Comparison of ENCODE assay signal across 8 cellular contexts in the genomic region with DNA sequence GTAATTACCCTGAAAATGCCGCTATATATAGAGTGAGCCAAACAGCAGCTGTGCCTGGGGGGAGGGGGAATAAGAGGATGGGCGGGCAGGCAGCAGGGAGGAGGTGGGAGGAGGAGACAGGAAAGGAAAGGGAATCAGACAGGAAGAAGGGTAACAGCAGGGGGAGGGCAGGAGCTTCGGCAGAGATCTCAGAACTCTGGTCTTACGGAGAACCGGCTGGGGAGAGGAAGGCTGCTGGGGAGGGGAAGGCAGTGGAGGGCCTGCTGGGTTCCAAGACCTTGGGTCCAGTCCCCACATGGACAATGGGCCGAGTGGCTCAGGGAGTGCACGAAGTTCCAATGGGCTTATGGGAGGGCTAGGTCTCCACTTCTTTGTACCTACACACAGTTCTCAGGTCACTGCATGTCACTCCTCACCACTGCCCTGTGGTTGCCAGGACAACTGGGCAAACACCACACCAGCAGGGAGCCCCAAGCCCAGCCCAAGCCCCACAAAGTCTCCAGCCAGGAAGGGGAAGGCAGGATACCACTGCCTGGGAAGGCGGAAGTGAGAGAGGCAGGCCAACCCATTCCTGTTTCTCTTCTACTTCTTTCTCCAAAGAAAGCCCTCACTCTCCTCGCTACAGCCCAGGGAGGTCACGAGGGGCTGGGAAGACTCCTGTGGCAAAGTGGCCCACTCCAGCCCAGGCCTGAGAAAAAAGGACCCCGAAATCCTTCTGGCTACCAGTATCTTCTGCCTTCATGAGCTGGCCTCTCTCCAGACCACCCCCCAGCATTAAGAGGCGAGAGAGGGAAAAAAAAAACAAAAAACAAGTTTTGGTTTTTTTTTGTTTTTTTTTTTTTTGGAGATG. TPM values are rescaled to one million over a fixed set of nuclear protein-coding genes. Genes with fewer than 3 reads are reported as not detected.
DNase-seq lines count a peak whose midpoint lies in the region; ATAC-seq and TF ChIP-seq lines count a peak whose summit lies in the region.

No MANE protein-coding gene starts in this region.

- H3K4me3 ChIP-seq in BLaER1 treated with 17β-estradiol and CSF1 and Interleukin-3, amounts not matched to agents 10 nM and 100 nM, result peak overlapping the region; percentile 37 to 67 (median 54); a peak in 19 of 20 replicates
- H3K4me3 ChIP-seq in astrocyte of the spinal cord (ENCODE audit: low read depth, low read length), result peak overlapping the region; percentile 31

- TF ChIP-seq CTCF in astrocyte of the spinal cord (IDR thresholded peaks at IDR 0.05; ENCODE audit: low read depth, low read length), result peak; percentile 24

- in situ Hi-C loops in astrocyte of the spinal cord (cut with HindIII; ENCODE audit: low sequenced_read_pairs), result no loop called here

- DNase-seq in NCI-H774 (lab: John Stamatoyannopoulos, UW) (peak; percentile 81), astrocyte of the spinal cord (ENCODE audit: low read depth, low spot score) (peak; percentile 95), hippocampal formation (lab: John Stamatoyannopoulos, UW) (peak; percentile 61 to 78), pulmonary artery endothelial cell (ENCODE audit: low read depth, low spot score) (peak; percentile 91)

- peaks cover 0 to 22% (median 0%) of the 10 kb centered on the region in 11 experiments; a peak in 7 of 22 replicates for H4K20me1 ChIP-seq in BLaER1 treated with 17β-estradiol and CSF1 and Interleukin-3, amounts not matched to agents 10 nM and 100 nM

- H3K27me3 ChIP-seq in BLaER1 treated with 17β-estradiol and CSF1 and Interleukin-3, amounts not matched to agents 10 nM and 100 nM, result no peaks in the 10 kb centered on the region

- peaks cover 16 to 31% (median 23%) of the 10 kb centered on the region in 11 experiments for H3K36me3 ChIP-seq in BLaER1 treated with 17β-estradiol and CSF1 and Interleukin-3, amounts not matched to agents 10 nM and 100 nM

- peak; percentile 66 for ATAC-seq in HG03354 (IDR thresholded peaks at IDR 0.05; ENCODE audit: poor library complexity, severe bottlenecking, unreplicated experiment)
- no peak for ATAC-seq in HG02885 (IDR thresholded peaks at IDR 0.05; ENCODE audit: poor library complexity, unreplicated experiment)
- ATAC-seq in GM18868 (IDR thresholded peaks at IDR 0.05; ENCODE audit: unreplicated experiment), result no peak

- peak overlapping the region; percentile 79 to 97 (median 94) for H3K27ac ChIP-seq in BLaER1 treated with 17β-estradiol and CSF1 and Interleukin-3, amounts not matched to agents 10 nM and 100 nM

- peak overlapping the region; percentile 83 to 99 (median 93) for H3K4me2 ChIP-seq in BLaER1 treated with 17β-estradiol and CSF1 and Interleukin-3, amounts not matched to agents 10 nM and 100 nM

- H3K4me1 ChIP-seq in BLaER1 treated with 17β-estradiol and CSF1 and Interleukin-3, amounts not matched to agents 10 nM and 100 nM, result peaks cover 74 to 82% (median 77%) of the 10 kb centered on the region in 10 experiments

- H3K9me3 ChIP-seq in BLaER1 treated with 17β-estradiol and CSF1 and Interleukin-3, amounts not matched to agents 10 nM and 100 nM (replicated peaks in 1 of 11), result no peaks in the 10 kb centered on the region

- peak overlapping the region; percentile 77 to 85 (median 83) for H3K9ac ChIP-seq in BLaER1 treated with 17β-estradiol and CSF1 and Interleukin-3, amounts not matched to agents 10 nM and 100 nM

RNA-seq across cellular contexts. Expression of gene G6PC3, which starts 25.3 kb away (rescaled TPM):
- 21.0 and 22.6 TPM in 2 replicates for total RNA-seq in pulmonary artery endothelial cell

RNA-seq across cellular contexts. Expression of gene HDAC5, which starts 27.6 kb away (rescaled TPM):
- 27.1 and 31.6 TPM in 2 replicates for total RNA-seq in pulmonary artery endothelial cell

RNA-seq across cellular contexts. Expression of gene LSM12, which starts 29.4 kb away (rescaled TPM):
- total RNA-seq in pulmonary artery endothelial cell, result 35.4 and 38.1 TPM in 2 replicates

RNA-seq across cellular contexts. Expression of gene HROB, which starts 45.9 kb away (rescaled TPM):
- total RNA-seq in pulmonary artery endothelial cell, result 2.2 and 2.4 TPM in 2 replicates
